In the genomic region with DNA sequence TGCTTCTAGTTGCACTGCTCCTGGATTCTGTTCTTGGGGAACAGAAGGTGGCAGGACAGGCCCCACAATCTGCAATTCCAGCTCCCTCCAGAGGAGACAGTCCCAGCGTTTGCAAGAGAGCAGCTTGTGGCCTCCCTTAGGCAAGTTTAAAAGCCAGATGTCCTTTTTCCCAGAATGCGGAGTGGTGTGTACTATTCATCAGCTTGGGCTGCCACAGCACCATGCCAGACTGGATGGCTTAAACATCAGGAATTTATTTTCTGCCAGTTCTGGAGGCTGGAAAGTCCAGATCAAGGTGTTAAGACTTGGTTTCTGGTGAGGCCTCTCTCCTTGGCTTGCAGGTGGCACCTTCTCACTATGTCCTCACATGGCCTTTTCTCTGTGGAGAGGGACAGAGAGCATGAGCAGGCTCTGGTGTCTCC, we compare ENCODE assay signal across 8 cellular contexts. TPM values are rescaled to one million over a fixed set of nuclear protein-coding genes. Genes with fewer than 3 reads are reported as not detected.
DNase-seq lines count a peak whose midpoint lies in the region; ATAC-seq, FAIRE-seq and TF ChIP-seq lines count a peak whose summit lies in the region.

No MANE protein-coding gene starts in this region.

- FAIRE-seq in frontal cortex (lab: Jason Lieb, UNC) = no peak

- H3K36me3 Mint-ChIP-seq in natural killer cell treated with Interleukin-12 subunit alpha and Interleukin-12 subunit beta and Interleukin-15 and Interleukin-18, amount 100 ng/mL, for 72 hours = no peaks in the 10 kb centered on the region

- peak overlapping the region; percentile 28 for H3K4me3 Mint-ChIP-seq in natural killer cell treated with Interleukin-12 subunit alpha and Interleukin-12 subunit beta and Interleukin-15 and Interleukin-18, amount 100 ng/mL, for 72 hours

- DNase-seq in NCI-H2196 (lab: John Stamatoyannopoulos, UW; ENCODE audit: unreplicated experiment) = peak; percentile 4
- DNase-seq in NCI-H2196 treated with DMSO at 0.1 percent for 48 hours (lab: John Stamatoyannopoulos, UW; ENCODE audit: unreplicated experiment) = no peak
- DNase-seq in LNCaP clone FGC (ENCODE audit: low read depth) = no peak
- peak; percentile 24 for DNase-seq in amniotic epithelial cell (ENCODE audit: low read depth)
- no peak for DNase-seq in natural killer cell treated with Interleukin-12 subunit alpha and Interleukin-12 subunit beta and Interleukin-15 and Interleukin-18, amount 100 ng/mL, for 72 hours (ENCODE audit: low spot score)
- DNase-seq in kidney glomerular epithelial cell (lab: John Stamatoyannopoulos, UW) = no peak
- no peak for DNase-seq in frontal cortex (ENCODE audit: low spot score in 2 of 2)

- H3K4me1 Mint-ChIP-seq in natural killer cell treated with Interleukin-12 subunit alpha and Interleukin-12 subunit beta and Interleukin-15 and Interleukin-18, amount 100 ng/mL, for 72 hours (ENCODE audit: low read depth in 2 of 2) = peaks cover 70 to 77% of the 10 kb centered on the region in 2 donors

- TF ChIP-seq CTCF in LNCaP clone FGC (IDR thresholded peaks at IDR 0.05; ENCODE audit: control insufficient read depth, extremely low read depth, insufficient read depth) = peak; percentile 21; the same call in 1 of the 2 replicates

- H3K27me3 Mint-ChIP-seq in natural killer cell treated with Interleukin-12 subunit alpha and Interleukin-12 subunit beta and Interleukin-15 and Interleukin-18, amount 100 ng/mL, for 72 hours = no peaks in the 10 kb centered on the region

- no peak overlapping the region for H3K4me3 ChIP-seq in LNCaP clone FGC (ENCODE audit: low read depth, low read length)

- no peaks in the 10 kb centered on the region for H3K9me3 Mint-ChIP-seq in natural killer cell treated with Interleukin-12 subunit alpha and Interleukin-12 subunit beta and Interleukin-15 and Interleukin-18, amount 100 ng/mL, for 72 hours

- no peak for ATAC-seq in natural killer cell treated with Interleukin-12 subunit alpha and Interleukin-12 subunit beta and Interleukin-15 and Interleukin-18, amount 100 ng/mL, for 72 hours
- no peak for ATAC-seq in GM21529 (IDR thresholded peaks at IDR 0.05; ENCODE audit: unreplicated experiment)

- peak overlapping the region; percentile 98 to 99 for H3K27ac Mint-ChIP-seq in natural killer cell treated with Interleukin-12 subunit alpha and Interleukin-12 subunit beta and Interleukin-15 and Interleukin-18, amount 100 ng/mL, for 72 hours

RNA-seq across cellular contexts. Expression of gene MIAT, which starts 11.7 kb away (rescaled TPM):
- total RNA-seq in natural killer cell treated with Interleukin-12 subunit alpha and Interleukin-12 subunit beta and Interleukin-15 and Interleukin-18, amount 100 ng/mL, for 72 hours = 10 to 100 TPM in 1 of 2 donors, 1 to 10 TPM in 1; 6.0 to 12.6 TPM
- total RNA-seq in frontal cortex = 110 TPM

RNA-seq across cellular contexts. Expression of gene CRYBA4, which starts 47.3 kb away (rescaled TPM):
- not detected for total RNA-seq in natural killer cell treated with Interleukin-12 subunit alpha and Interleukin-12 subunit beta and Interleukin-15 and Interleukin-18, amount 100 ng/mL, for 72 hours
- not detected for total RNA-seq in frontal cortex

RNA-seq across cellular contexts. Expression of gene CRYBB1, which starts 51.2 kb away (rescaled TPM):
- total RNA-seq in natural killer cell treated with Interleukin-12 subunit alpha and Interleukin-12 subunit beta and Interleukin-15 and Interleukin-18, amount 100 ng/mL, for 72 hours = not detected
- 2.0 TPM for total RNA-seq in frontal cortex

Comparison
In these comparisons a context has a peak if more than half of its experiments do, and no peak if none do; other contexts are left out.
1. DNase-seq: peak in NCI-H2196 (single experiment) and amniotic epithelial cell (single experiment); none in NCI-H2196 treated with DMSO at 0.1 percent for 48 hours (single experiment), LNCaP clone FGC (single experiment), natural killer cell treated with Interleukin-12 subunit alpha and Interleukin-12 subunit beta and Interleukin-15 and Interleukin-18, amount 100 ng/mL, for 72 hours (single experiment), kidney glomerular epithelial cell (single experiment) and frontal cortex (0 of 2).